20 cellular contexts compared by ENCODE assay signal in the genomic region with DNA sequence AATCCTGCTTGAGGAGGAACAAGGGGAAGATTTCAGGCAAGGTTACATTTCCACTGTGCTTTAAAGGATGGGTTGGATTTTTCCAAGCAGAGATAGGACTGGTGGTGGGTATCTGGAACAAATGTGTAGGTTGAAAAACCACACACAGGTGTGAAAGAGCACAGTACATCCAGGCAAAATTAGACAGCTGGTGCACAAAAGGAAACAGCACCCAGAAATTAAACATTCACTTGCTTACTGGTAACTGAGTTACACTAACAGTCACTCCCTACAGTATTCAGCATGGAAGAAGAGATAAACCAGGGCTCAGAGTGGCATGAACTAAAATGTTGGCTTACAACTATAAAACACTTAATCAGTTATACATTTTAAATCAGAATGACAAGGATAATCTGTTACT.
A peak's percentile ranks its signal among the peaks of the same experiment; 100 is the strongest.
DNase-seq lines count a peak whose midpoint lies in the region; ATAC-seq, FAIRE-seq and TF ChIP-seq lines count a peak whose summit lies in the region.
"Had no signal": no experiment of that assay in that cellular context is flagged by ENCODE, and none has a peak within 500 bp of the region (broad histone marks: within the 10 kb centered on the region; RNA-seq: fewer than 3 reads in every experiment).

No MANE protein-coding gene starts in this region.

- H2AFZ ChIP-seq in IMR-90 (replicated peaks; ENCODE audit: low read length, poor library complexity): no peak overlapping the region

- no peaks in the 10 kb centered on the region for H4K20me1 ChIP-seq in IMR-90 (ENCODE audit: insufficient read depth, low read length)
- H4K20me1 ChIP-seq: BLaER1 treated with 17β-estradiol and CSF1 and Interleukin-3, amounts not matched to agents 10 nM and 100 nM had no signal

- H3K9ac ChIP-seq in IMR-90 (ENCODE audit: low read depth, low read length): no peak overlapping the region
- H3K9ac ChIP-seq: BLaER1 treated with 17β-estradiol and CSF1 and Interleukin-3, amounts not matched to agents 10 nM and 100 nM had no signal

- CTCF ChIA-PET in IMR-90 (lab: Yijun Ruan, JAX): no interaction called here

- H2BK15ac ChIP-seq in IMR-90 (ENCODE audit: low read depth, low read length): no peak overlapping the region

- H3K36me3 ChIP-seq in IMR-90 (ENCODE audit: control insufficient read depth, insufficient read depth, low read length): no peaks in the 10 kb centered on the region
- H3K36me3 ChIP-seq: BLaER1 treated with 17β-estradiol and CSF1 and Interleukin-3, amounts not matched to agents 10 nM and 100 nM had no signal

- no peak overlapping the region for H2BK20ac ChIP-seq in IMR-90 (ENCODE audit: low read depth, low read length)

- H2BK120ac ChIP-seq in IMR-90 (ENCODE audit: low read depth, low read length): no peak overlapping the region

- in situ Hi-C loops in IMR-90 (cut with MboI; ENCODE audit: low sequenced_read_pairs): no loop called here

- no peak overlapping the region for H3K56ac ChIP-seq in IMR-90 (ENCODE audit: extremely low read depth, insufficient read depth, low read length)

- no peak overlapping the region for H3K4me3 ChIP-seq in IMR-90 (ENCODE audit: insufficient read depth, low read depth, low read length)
- H3K4me3 ChIP-seq: BLaER1 treated with 17β-estradiol and CSF1 and Interleukin-3, amounts not matched to agents 10 nM and 100 nM; K562 had no signal

- H4K8ac ChIP-seq in IMR-90 (ENCODE audit: low read depth in 2 of 2, low read length in 2 of 2): no peak overlapping the region

- H4K5ac ChIP-seq in IMR-90 (ENCODE audit: low read depth, low read length): no peak overlapping the region

- no peaks in the 10 kb centered on the region for H3K27me3 Mint-ChIP-seq in activated CD4-positive, alpha-beta T cell treated with anti-CD3 and anti-CD28 coated beads, Interleukin-2, amount 10 ng/mL, durations not matched to agents 24 days and 14 days
- H3K27me3 Mint-ChIP-seq: B cell had no signal

- H3K14ac ChIP-seq in IMR-90 (replicated peaks; ENCODE audit: low read depth, low read length): no peak overlapping the region

- H3K36me3 Mint-ChIP-seq in activated CD4-positive, alpha-beta T cell treated with anti-CD3 and anti-CD28 coated beads, Interleukin-2, amount 10 ng/mL, durations not matched to agents 24 days and 14 days (ENCODE audit: low read depth): no peaks in the 10 kb centered on the region
- H3K36me3 Mint-ChIP-seq: CD8-positive, alpha-beta memory T cell had no signal

- DNase-seq in activated CD4-positive, alpha-beta T cell treated with anti-CD3 and anti-CD28 coated beads, Interleukin-2, amount 10 ng/mL, durations not matched to agents 24 days and 14 days: peak; percentile 12
- no peak for DNase-seq in activated CD4-positive, alpha-beta T cell treated with anti-CD3 and anti-CD28 coated beads for 48 hours
- DNase-seq in IMR-90 (no peak), RCC 7860 (ENCODE audit: low spot score) (no peak), NCI-H146 (lab: John Stamatoyannopoulos, UW) (no peak)
- DNase-seq: CD8-positive, alpha-beta memory T cell; COR-L47; DMS 273 treated with DMSO at 0.1 percent for 48 hours; DMS79; GDM1; H9 had no signal

- H3K4me3 Mint-ChIP-seq in activated CD4-positive, alpha-beta T cell treated with anti-CD3 and anti-CD28 coated beads, Interleukin-2, amount 10 ng/mL, durations not matched to agents 24 days and 14 days: no peak overlapping the region
- H3K4me3 Mint-ChIP-seq: B cell; CD8-positive, alpha-beta memory T cell; H9 had no signal

- ATAC-seq in IMR-90 (ENCODE audit: low read depth) (no peak), GM21515 (IDR thresholded peaks at IDR 0.05; ENCODE audit: unreplicated experiment) (no peak)
- ATAC-seq: K562 had no signal

- no peak overlapping the region for H3K4me2 ChIP-seq in IMR-90 (ENCODE audit: low read depth, low read length)
- H3K4me2 ChIP-seq: BLaER1 treated with 17β-estradiol and CSF1 and Interleukin-3, amounts not matched to agents 10 nM and 100 nM had no signal

- H2BK5ac ChIP-seq in IMR-90 (ENCODE audit: low read depth, low read length, poor library complexity, severe bottlenecking): peak overlapping the region; percentile 57

- no peak for TF ChIP-seq RAD21 in IMR-90 (IDR thresholded peaks at IDR 0.05; ENCODE audit: low read length)

- H2AK9ac ChIP-seq in IMR-90 (replicated peaks; ENCODE audit: low read depth, low read length, poor library complexity): no peak overlapping the region

- H4K91ac ChIP-seq in IMR-90 (ENCODE audit: insufficient read depth, low read depth, low read length): no peak overlapping the region

- dilution Hi-C loops in IMR-90 (cut with HindIII; ENCODE audit: low sequenced_read_pairs, unreplicated experiment): no loop called here

- H3K27me3 ChIP-seq in IMR-90 (ENCODE audit: control insufficient read depth, insufficient read depth, low read length): no peaks in the 10 kb centered on the region
- H3K27me3 ChIP-seq: BLaER1 treated with 17β-estradiol and CSF1 and Interleukin-3, amounts not matched to agents 10 nM and 100 nM had no signal

- no peak for TF ChIP-seq POLR2A in IMR-90 (IDR thresholded peaks at IDR 0.05; ENCODE audit: low read depth, low read length)

- peaks cover 4% of the 10 kb centered on the region for H3K9me3 Mint-ChIP-seq in activated CD4-positive, alpha-beta T cell treated with anti-CD3 and anti-CD28 coated beads, Interleukin-2, amount 10 ng/mL, durations not matched to agents 24 days and 14 days

- POLR2A ChIA-PET in IMR-90 (lab: Charles Lee; ENCODE audit: unreplicated experiment): no interaction called here

- H3K79me1 ChIP-seq in IMR-90 (ENCODE audit: low read depth in 1 of 2, low read length in 2 of 2): no peaks in the 10 kb centered on the region

- no peak overlapping the region for H2AK5ac ChIP-seq in IMR-90 (ENCODE audit: low read depth, low read length)

- H3K4ac ChIP-seq in IMR-90 (ENCODE audit: low read depth, low read length): no peak overlapping the region

- H3K4me1 Mint-ChIP-seq in activated CD4-positive, alpha-beta T cell treated with anti-CD3 and anti-CD28 coated beads, Interleukin-2, amount 10 ng/mL, durations not matched to agents 24 days and 14 days: no peaks in the 10 kb centered on the region
- H3K4me1 Mint-ChIP-seq: B cell; CD8-positive, alpha-beta memory T cell; H9 had no signal

- no peak overlapping the region for H3K18ac ChIP-seq in IMR-90 (ENCODE audit: low read depth, low read length)

- H3K27ac Mint-ChIP-seq in activated CD4-positive, alpha-beta T cell treated with anti-CD3 and anti-CD28 coated beads, Interleukin-2, amount 10 ng/mL, durations not matched to agents 24 days and 14 days: no peak overlapping the region
- H3K27ac Mint-ChIP-seq: B cell; CD8-positive, alpha-beta memory T cell; H9 had no signal

- no peak overlapping the region for H3K23ac ChIP-seq in IMR-90 (ENCODE audit: low read depth, low read length)

- H3K9me1 ChIP-seq in IMR-90 (ENCODE audit: insufficient read depth, low read length): no peaks in the 10 kb centered on the region

- TF ChIP-seq CTCF in IMR-90 (conservative IDR thresholded peaks at IDR 0.05; ENCODE audit: low read depth, low read length): no peak
- TF ChIP-seq CTCF in VCaP (conservative IDR thresholded peaks at IDR 0.05): no peak

- FAIRE-seq in RCC 7860 (lab: Jason Lieb, UNC): no peak
- FAIRE-seq: GM12892, GM18507, H1, K562 had no signal

- H3K4me1 ChIP-seq in IMR-90 (ENCODE audit: control insufficient read depth, insufficient read depth, low read length): no peaks in the 10 kb centered on the region
- H3K4me1 ChIP-seq: BLaER1 treated with 17β-estradiol and CSF1 and Interleukin-3, amounts not matched to agents 10 nM and 100 nM had no signal

- no TSS peak for BruUV-seq in IMR-90 (replicated peaks; lab: Mats Ljungman, UMichigan)

- 0 out of 2 replicates have a peak, but pooled peaks cover 2% of the 10 kb centered on the region for H3K9me3 ChIP-seq in IMR-90 (ENCODE audit: control insufficient read depth, insufficient read depth, low read length)

- intact Hi-C loops in activated CD4-positive, alpha-beta T cell treated with anti-CD3 and anti-CD28 coated beads, Interleukin-2, amount 10 ng/mL, durations not matched to agents 24 days and 14 days (cut with micrococcal nuclease): no loop called here
- intact Hi-C loops in IMR-90 (cut with micrococcal nuclease): no loop called here

- H3K27ac ChIP-seq in IMR-90 (ENCODE audit: insufficient read depth, low read length) (no peak overlapping the region), VCaP (peak overlapping the region; percentile 22; the same call in 1 of the 2 replicates)
- H3K27ac ChIP-seq: BLaER1 treated with 17β-estradiol and CSF1 and Interleukin-3, amounts not matched to agents 10 nM and 100 nM; HL-60 had no signal

TF ChIP-seq in IMR-90, 13 proteins besides CTCF, POLR2A, EP300 and RAD21:
- TF ChIP-seq, protein P1, sequence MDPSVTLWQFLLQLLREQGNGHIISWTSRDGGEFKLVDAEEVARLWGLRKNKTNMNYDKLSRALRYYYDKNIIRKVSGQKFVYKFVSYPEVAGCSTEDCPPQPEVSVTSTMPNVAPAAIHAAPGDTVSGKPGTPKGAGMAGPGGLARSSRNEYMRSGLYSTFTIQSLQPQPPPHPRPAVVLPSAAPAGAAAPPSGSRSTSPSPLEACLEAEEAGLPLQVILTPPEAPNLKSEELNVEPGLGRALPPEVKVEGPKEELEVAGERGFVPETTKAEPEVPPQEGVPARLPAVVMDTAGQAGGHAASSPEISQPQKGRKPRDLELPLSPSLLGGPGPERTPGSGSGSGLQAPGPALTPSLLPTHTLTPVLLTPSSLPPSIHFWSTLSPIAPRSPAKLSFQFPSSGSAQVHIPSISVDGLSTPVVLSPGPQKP (IDR thresholded peaks at IDR 0.05; ENCODE audit: borderline replicate concordance, low read depth, low read length): no peak
- TF ChIP-seq MAZ (IDR thresholded peaks at IDR 0.05; ENCODE audit: borderline replicate concordance, low read depth, low read length) (no peak), RCOR1 (IDR thresholded peaks at IDR 0.05; ENCODE audit: insufficient replicate concordance, low read length) (no peak), CHD1 (IDR thresholded peaks at IDR 0.05; ENCODE audit: low read depth, low read length) (no peak), MXI1 (IDR thresholded peaks at IDR 0.05; ENCODE audit: borderline replicate concordance, low read depth, low read length) (no peak), MAFK (IDR thresholded peaks at IDR 0.05; ENCODE audit: low read depth, low read length) (no peak)
